11 cellular contexts compared by ENCODE assay signal in genomic region chr16:88333645-88334516, GRCh38. TPM values are rescaled to one million over a fixed set of nuclear protein-coding genes. Genes with fewer than 3 reads are reported as not detected.
A peak's percentile ranks its signal among the peaks of the same experiment; 100 is the strongest.
DNase-seq lines count a peak whose midpoint lies in the region; TF ChIP-seq lines count a peak whose summit lies in the region.
"Had no signal": no experiment of that assay in that cellular context is flagged by ENCODE, and none has a peak within 500 bp of the region (broad histone marks: within the 10 kb centered on the region; RNA-seq: fewer than 3 reads in every experiment).

No MANE protein-coding gene starts in this region.

- no peaks in the 10 kb centered on the region for H4K20me1 ChIP-seq in BLaER1

- peaks cover 11% of the 10 kb centered on the region for H3K4me1 Mint-ChIP-seq in chondrocyte (ENCODE audit: low read depth)
- H3K4me1 Mint-ChIP-seq in osteocyte (ENCODE audit: unreplicated experiment), result peaks cover 7% of the 10 kb centered on the region

- H3K27ac ChIP-seq in BLaER1, result no peak overlapping the region
- H3K27ac ChIP-seq: parathyroid adenoma, SJCRH30 had no signal

- H3K4me1 ChIP-seq in BLaER1, result peaks cover 31% of the 10 kb centered on the region
- H3K4me1 ChIP-seq: parathyroid adenoma had no signal

- H3K9me3 ChIP-seq in BLaER1, result no peaks in the 10 kb centered on the region; the same call in 1 of the 2 replicates
- H3K9me3 ChIP-seq: SJCRH30 had no signal

- no peaks in the 10 kb centered on the region for H3K36me3 Mint-ChIP-seq in chondrocyte (ENCODE audit: low read depth)
- H3K36me3 Mint-ChIP-seq in osteocyte (ENCODE audit: unreplicated experiment), result no peaks in the 10 kb centered on the region

- DNase-seq in HK-2 (ENCODE audit: unreplicated experiment) (peak; percentile 73), chondrocyte (ENCODE audit: low spot score) (no peak), osteocyte (ENCODE audit: extremely low spot score, unreplicated experiment) (no peak), kidney tubule cell (ENCODE audit: low spot score) (no peak), NCI-H510A treated with DMSO at 0.1 percent for 48 hours (lab: John Stamatoyannopoulos, UW) (no peak), GM10266 (ENCODE audit: extremely low spot score) (no peak)
- DNase-seq: activated CD8-positive, alpha-beta T cell treated with anti-CD3 and anti-CD28 coated beads, Interleukin-2, amount 10 ng/mL, durations not matched to agents 7 days and 5 days; islet precursor cell; SJCRH30 had no signal

- no peaks in the 10 kb centered on the region for H3K27me3 ChIP-seq in BLaER1
- H3K27me3 ChIP-seq: SJCRH30 had no signal

- H3K4me2 ChIP-seq in BLaER1, result peak overlapping the region; percentile 57

- TF ChIP-seq CTCF in chondrocyte (IDR thresholded peaks at IDR 0.05), result no peak
- no peak for TF ChIP-seq CTCF in osteocyte (IDR thresholded peaks at IDR 0.05)
- no peak for TF ChIP-seq CTCF in GM10266 (IDR thresholded peaks at IDR 0.05; ENCODE audit: control insufficient read depth, insufficient read depth, low read depth, missing control alignments)

- no peaks in the 10 kb centered on the region for H3K27me3 Mint-ChIP-seq in chondrocyte (ENCODE audit: low read depth)
- H3K27me3 Mint-ChIP-seq in osteocyte (ENCODE audit: unreplicated experiment), result no peaks in the 10 kb centered on the region

- no peaks in the 10 kb centered on the region for H3K36me3 ChIP-seq in BLaER1
- H3K36me3 ChIP-seq: SJCRH30 had no signal

- no peak overlapping the region for H3K9ac ChIP-seq in BLaER1
- H3K9ac ChIP-seq: parathyroid adenoma had no signal

- H3K9me3 Mint-ChIP-seq in chondrocyte (ENCODE audit: low read depth), result no peaks in the 10 kb centered on the region
- no peaks in the 10 kb centered on the region for H3K9me3 Mint-ChIP-seq in osteocyte (ENCODE audit: unreplicated experiment)

- H3K4me3 Mint-ChIP-seq in chondrocyte (ENCODE audit: unreplicated experiment), result peak overlapping the region; percentile 66
- no peak overlapping the region for H3K4me3 Mint-ChIP-seq in osteocyte (ENCODE audit: unreplicated experiment)
- H3K4me3 Mint-ChIP-seq: activated CD8-positive, alpha-beta T cell treated with anti-CD3 and anti-CD28 coated beads, Interleukin-2, amount 10 ng/mL, durations not matched to agents 7 days and 5 days had no signal

- peak overlapping the region; percentile 91 for H3K27ac Mint-ChIP-seq in chondrocyte (ENCODE audit: unreplicated experiment)
- H3K27ac Mint-ChIP-seq in osteocyte (ENCODE audit: unreplicated experiment), result peak overlapping the region; percentile 90
- H3K27ac Mint-ChIP-seq: activated CD8-positive, alpha-beta T cell treated with anti-CD3 and anti-CD28 coated beads, Interleukin-2, amount 10 ng/mL, durations not matched to agents 7 days and 5 days had no signal

- no peak overlapping the region for H3K4me3 ChIP-seq in BLaER1
- H3K4me3 ChIP-seq: SJCRH30 had no signal

RNA-seq across cellular contexts. Expression of gene ZNF469, which starts 48.9 kb away (rescaled TPM):
- total RNA-seq in chondrocyte, result 19.0 to 62.8 TPM (median 60.5 TPM) in 3 replicates
- 4.1 and 4.6 TPM in 2 replicates for total RNA-seq in osteocyte
- total RNA-seq: SJCRH30 had no signal
